Comparison of ENCODE assay signal across 17 cellular contexts in the genomic region with DNA sequence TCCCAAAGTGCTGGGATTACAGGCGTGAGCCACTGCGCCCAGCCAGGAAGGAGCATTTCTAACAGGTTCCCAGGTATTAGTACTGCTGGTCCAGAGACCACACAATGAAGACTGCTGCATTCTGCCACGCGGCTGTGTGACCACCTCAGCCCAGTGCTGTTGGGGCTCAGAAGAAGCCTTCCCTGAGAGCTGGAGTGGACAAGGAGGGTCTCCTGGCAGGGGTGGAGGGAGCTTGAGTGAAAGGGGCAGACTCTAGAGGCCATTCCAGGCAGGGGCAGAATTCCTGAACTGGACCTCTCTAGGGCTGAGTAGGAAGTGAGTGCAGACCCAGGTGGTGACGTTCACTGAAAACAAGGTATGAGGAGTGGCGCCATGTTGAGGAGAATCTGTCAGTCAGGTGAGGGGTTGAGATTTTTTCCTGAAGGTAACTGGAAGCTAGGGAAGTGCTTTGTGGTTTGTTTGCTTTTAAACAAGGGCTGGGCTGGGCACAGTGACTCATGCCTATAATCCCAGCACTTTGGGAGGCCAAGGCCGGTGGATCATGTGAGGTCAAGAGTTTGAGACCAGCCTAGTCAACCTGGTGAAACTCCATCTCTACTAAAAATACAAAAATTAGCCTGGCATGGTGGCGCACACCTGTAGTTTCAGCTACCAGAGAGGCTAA.
DNase-seq lines count a peak whose midpoint lies in the region; ATAC-seq, FAIRE-seq and TF ChIP-seq lines count a peak whose summit lies in the region.
"Had no signal": no experiment of that assay in that cellular context is flagged by ENCODE, and none has a peak within 500 bp of the region (broad histone marks: within the 10 kb centered on the region; RNA-seq: fewer than 3 reads in every experiment).

No MANE protein-coding gene starts in this region.

- H3K27ac ChIP-seq in 22Rv1 = peak overlapping the region; percentile 23
- H3K27ac ChIP-seq in H1 (ENCODE audit: low read depth, low read length) = no peak overlapping the region
- no peak overlapping the region for H3K27ac ChIP-seq in neural progenitor cell
- H3K27ac ChIP-seq: HL-60 had no signal

- H3K18ac ChIP-seq in H1 (ENCODE audit: extremely low read depth, low read length) = no peak overlapping the region

- H3K27ac Mint-ChIP-seq in neural progenitor cell = peak overlapping the region; percentile 40
- H3K27ac Mint-ChIP-seq: natural killer cell treated with Interleukin-12 subunit alpha and Interleukin-12 subunit beta and Interleukin-15 and Interleukin-18, amount 100 ng/mL, for 72 hours had no signal

- H3K9me3 Mint-ChIP-seq in neural progenitor cell = peaks cover 10% of the 10 kb centered on the region
- H3K9me3 Mint-ChIP-seq: natural killer cell treated with Interleukin-12 subunit alpha and Interleukin-12 subunit beta and Interleukin-15 and Interleukin-18, amount 100 ng/mL, for 72 hours had no signal

- H2BK12ac ChIP-seq in H1 (ENCODE audit: low read depth, low read length) = peak overlapping the region; percentile 23; the same call in 1 of the 2 replicates

- H3K4ac ChIP-seq in H1 (replicated peaks; ENCODE audit: insufficient read length, low read depth, low read length) = no peak overlapping the region

- no peak for FAIRE-seq in H1 (lab: Jason Lieb, UNC)
- FAIRE-seq: endothelial cell of umbilical vein had no signal

- no peak overlapping the region for H3K23ac ChIP-seq in H1 (ENCODE audit: insufficient read length)

- H3K4me1 ChIP-seq in H1 (replicated peaks in 1 of 4; ENCODE audit: control insufficient read depth in 3 of 4, insufficient read depth in 4 of 4, low read length in 3 of 4) = peaks cover 0 to 3% (median 0%) of the 10 kb centered on the region in 4 experiments; a peak in 4 of 7 replicates
- peaks cover 15% of the 10 kb centered on the region for H3K4me1 ChIP-seq in neural progenitor cell

- POLR2A ChIA-PET in H1 (lab: Charles Lee; ENCODE audit: partially characterized antibody) = no interaction called here

- H2BK20ac ChIP-seq in H1 (ENCODE audit: low read length) = no peak overlapping the region

- no peak overlapping the region for H3K14ac ChIP-seq in H1 (ENCODE audit: insufficient read length)

- no peak for TF ChIP-seq RAD21 in H1 (IDR thresholded peaks at IDR 0.05 in 1 of 2, conservative IDR thresholded peaks at IDR 0.05 in 1 of 2; ENCODE audit: low read depth in 2 of 2, low read length in 2 of 2)

- TF ChIP-seq CTCF in 22Rv1 (IDR thresholded peaks at IDR 0.05) (no peak), H1 (IDR thresholded peaks at IDR 0.05; ENCODE audit: control extremely low read depth in 1 of 3, insufficient read depth in 1 of 3, low read depth in 1 of 3, low read length in 3 of 3) (no peak), neural progenitor cell (IDR thresholded peaks at IDR 0.05) (no peak)

- H3K36me3 ChIP-seq in H1 (ENCODE audit: control insufficient read depth in 2 of 4, insufficient read depth in 4 of 4, low read length in 3 of 4) (no peaks in the 10 kb centered on the region), neural progenitor cell (no peaks in the 10 kb centered on the region)

- no peak overlapping the region for H2BK15ac ChIP-seq in H1 (ENCODE audit: low read length)

- no peaks in the 10 kb centered on the region for H3K23me2 ChIP-seq in H1 (ENCODE audit: low read depth, low read length)

- H2BK5ac ChIP-seq in H1 (ENCODE audit: low read depth, low read length) = no peak overlapping the region

- H3K9me3 ChIP-seq in H1 (ENCODE audit: insufficient read depth in 2 of 2, low read depth in 1 of 2, low read length in 1 of 2) = no peaks in the 10 kb centered on the region
- no peaks in the 10 kb centered on the region for H3K9me3 ChIP-seq in neural progenitor cell (ENCODE audit: low read depth)

- no peaks in the 10 kb centered on the region for H4K20me1 ChIP-seq in H1 (replicated peaks in 1 of 2; ENCODE audit: control insufficient read depth in 1 of 2, insufficient read depth in 2 of 2, low read length in 2 of 2)
- peaks cover 5% of the 10 kb centered on the region for H4K20me1 ChIP-seq in neural progenitor cell (ENCODE audit: low read depth)

- H3K79me2 ChIP-seq in H1 (ENCODE audit: control insufficient read depth in 1 of 2, insufficient read depth in 2 of 2, low read length in 2 of 2) (no peaks in the 10 kb centered on the region), neural progenitor cell (ENCODE audit: low read depth) (no peaks in the 10 kb centered on the region)

- no peak for TF ChIP-seq EP300 in H1 (IDR thresholded peaks at IDR 0.05; ENCODE audit: borderline replicate concordance in 1 of 2, low read depth in 2 of 2, low read length in 2 of 2)

- peaks cover 24% of the 10 kb centered on the region for H3K4me1 Mint-ChIP-seq in neural progenitor cell

- no peak for ATAC-seq in HG03175 (IDR thresholded peaks at IDR 0.05; ENCODE audit: unreplicated experiment)
- no peak for ATAC-seq in GM18873 (IDR thresholded peaks at IDR 0.05; ENCODE audit: low FRiP score, unreplicated experiment)

- H3K79me1 ChIP-seq in H1 (ENCODE audit: low read depth, low read length) = no peaks in the 10 kb centered on the region

- peaks cover 20% of the 10 kb centered on the region for H3K36me3 Mint-ChIP-seq in neural progenitor cell
- H3K36me3 Mint-ChIP-seq: natural killer cell treated with Interleukin-12 subunit alpha and Interleukin-12 subunit beta and Interleukin-15 and Interleukin-18, amount 100 ng/mL, for 72 hours had no signal

- H3F3A ChIP-seq in neural progenitor cell (ENCODE audit: low read depth) = peaks cover 14% of the 10 kb centered on the region

- H3K4me3 ChIP-seq in H1 (ENCODE audit: extremely low read depth in 1 of 4, insufficient read depth in 2 of 4, low read depth in 3 of 4, low read length in 4 of 4) (no peak overlapping the region), neural progenitor cell (no peak overlapping the region)

- H3K27me3 Mint-ChIP-seq in neural progenitor cell (ENCODE audit: insufficient read depth, low read depth) = peaks cover 6% of the 10 kb centered on the region

- H3K4me2 ChIP-seq in H1 (ENCODE audit: insufficient read depth in 1 of 2, low read depth in 2 of 2, low read length in 2 of 2) = no peak overlapping the region
- H3K4me2 ChIP-seq in neural progenitor cell = no peak overlapping the region

- DNase-seq in HT1080 (ENCODE audit: low read depth) = peak; percentile 69
- DNase-seq in H1 (ENCODE audit: low read depth in 1 of 2, low spot score in 2 of 2) = no peak
- DNase-seq in neural progenitor cell (ENCODE audit: low spot score) = no peak
- DNase-seq in stimulated activated CD4-positive, alpha-beta T cell treated with anti-CD3 and anti-CD28 coated beads, Interleukin-15, amount 100 ng/mL, for 24 hours = no peak
- no peak for DNase-seq in UCSD-AML1 (lab: John Stamatoyannopoulos, UW; ENCODE audit: unreplicated experiment)
- DNase-seq: activated T-cell treated with anti-CD3 and anti-CD28 coated beads for 4 hours; H7; NCI-H187 treated with DMSO at 0.1 percent for 48 hours; NCI-H526; retina; stimulated activated CD4-positive, alpha-beta T cell treated with anti-CD3 and anti-CD28 coated beads, Interleukin-2, amount 100 ng/mL, for 48 hours had no signal

- TF ChIP-seq POLR2A in H1 (IDR thresholded peaks at IDR 0.05; ENCODE audit: control extremely low read depth in 1 of 2, low read depth in 2 of 2, low read length in 2 of 2) = no peak

- 84% methylated on average over 8 of the region's 8 CpGs; no CpG with 5 or more reads in 1 of the 2 experiments for WGBS in H1 (ENCODE audit: extremely low coverage in 1 of 2, insufficient coverage in 1 of 2, insufficient read length in 1 of 2, insufficient replicate concordance in 2 of 2, low coverage in 1 of 2, low lambda C conversion rate in 2 of 2, missing lambda C conversion rate in 1 of 2), 2 experiments

- no peak overlapping the region for H4K5ac ChIP-seq in H1 (ENCODE audit: insufficient read length, low read depth, low read length)

- H3K9ac ChIP-seq in H1 (replicated peaks in 1 of 4; ENCODE audit: extremely low read depth in 1 of 4, low read depth in 3 of 4, low read length in 3 of 4) (no peak overlapping the region), neural progenitor cell (no peak overlapping the region)

- no peak overlapping the region for H2BK120ac ChIP-seq in H1 (replicated peaks; ENCODE audit: low read depth, low read length)

- H2AFZ ChIP-seq in H1 (ENCODE audit: low read length) (no peak overlapping the region), neural progenitor cell (replicated peaks) (no peak overlapping the region)

- no peak overlapping the region for H2AK5ac ChIP-seq in H1 (ENCODE audit: low read depth, low read length)

- H3K4me3 Mint-ChIP-seq in neural progenitor cell = no peak overlapping the region
- H3K4me3 Mint-ChIP-seq: natural killer cell treated with Interleukin-12 subunit alpha and Interleukin-12 subunit beta and Interleukin-15 and Interleukin-18, amount 100 ng/mL, for 72 hours had no signal

- CTCF ChIA-PET in H1 (lab: Charles Lee; ENCODE audit: partially characterized antibody) = interaction anchor here (0.6 to 3.6 kb wide), 6 partner anchors 11 to 233 kb away, joined by 3 to 12 read pairs (median 6); no protein-coding TSS in a partner anchor

- H3K56ac ChIP-seq in H1 (replicated peaks; ENCODE audit: insufficient read length, low read depth, low read length) = no peak overlapping the region

- no peak overlapping the region for H4K8ac ChIP-seq in H1 (ENCODE audit: extremely low read depth, insufficient read depth, low read length)

- no peaks in the 10 kb centered on the region; a peak in 2 of 7 replicates for H3K27me3 ChIP-seq in H1 (replicated peaks in 1 of 4; ENCODE audit: control insufficient read depth in 3 of 4, extremely low read depth in 1 of 4, insufficient read depth in 3 of 4, low read length in 3 of 4)
- no peaks in the 10 kb centered on the region for H3K27me3 ChIP-seq in neural progenitor cell

- H4K91ac ChIP-seq in H1 (replicated peaks; ENCODE audit: insufficient read length, low read length) = no peak overlapping the region

TF ChIP-seq in H1, 55 proteins besides CTCF, POLR2A, EP300 and RAD21:
- TF ChIP-seq SP4 (IDR thresholded peaks at IDR 0.05; ENCODE audit: low read length) (no peak), RXRA (IDR thresholded peaks at IDR 0.05; ENCODE audit: insufficient read depth, low read depth, low read length) (no peak), KDM1A (IDR thresholded peaks at IDR 0.05; ENCODE audit: borderline replicate concordance, low read length) (no peak)
